ENCODE assay signal across 1 cellular context in genomic region chr6:128491041-128491642, GRCh38.
TF ChIP-seq lines count a peak whose summit lies in the region.

No MANE protein-coding gene starts in this region.

TF ChIP-seq in SK-N-SH treated with all-trans-retinoic acid at 6 μM for 48 hours, 23 proteins besides CTCF, POLR2A, EP300 and RAD21 (continued from another document):
- TF ChIP-seq TSHZ2 (CRISPR knock-in tag; IDR thresholded peaks at IDR 0.05) (no peak), POU6F1 (CRISPR knock-in tag; IDR thresholded peaks at IDR 0.05; ENCODE audit: borderline replicate concordance, low read depth) (no peak), CREB5 (CRISPR knock-in tag; IDR thresholded peaks at IDR 0.05; ENCODE audit: low read depth) (no peak), ARNTL (CRISPR knock-in tag; IDR thresholded peaks at IDR 0.05; ENCODE audit: borderline replicate concordance, low read depth) (no peak), ZC3H10 (CRISPR knock-in tag; IDR thresholded peaks at IDR 0.05) (no peak), BACH2 (CRISPR knock-in tag; IDR thresholded peaks at IDR 0.05; ENCODE audit: borderline replicate concordance) (no peak), TCF4 (CRISPR knock-in tag; IDR thresholded peaks at IDR 0.05; ENCODE audit: borderline replicate concordance) (no peak), CSDC2 (CRISPR knock-in tag; IDR thresholded peaks at IDR 0.05) (no peak), ZFP30 (CRISPR knock-in tag; IDR thresholded peaks at IDR 0.05) (no peak), PATZ1 (CRISPR knock-in tag; IDR thresholded peaks at IDR 0.05; ENCODE audit: borderline replicate concordance) (no peak), PPARA (CRISPR knock-in tag; IDR thresholded peaks at IDR 0.05; ENCODE audit: borderline replicate concordance) (no peak), OSR1 (CRISPR knock-in tag; IDR thresholded peaks at IDR 0.05) (no peak), ESRRG (CRISPR knock-in tag; IDR thresholded peaks at IDR 0.05) (no peak)
TF ChIP-seq in SK-N-SH treated with all-trans-retinoic acid at 6 μM for 48 hours: peak in this region for 0.
